In the genomic region with DNA sequence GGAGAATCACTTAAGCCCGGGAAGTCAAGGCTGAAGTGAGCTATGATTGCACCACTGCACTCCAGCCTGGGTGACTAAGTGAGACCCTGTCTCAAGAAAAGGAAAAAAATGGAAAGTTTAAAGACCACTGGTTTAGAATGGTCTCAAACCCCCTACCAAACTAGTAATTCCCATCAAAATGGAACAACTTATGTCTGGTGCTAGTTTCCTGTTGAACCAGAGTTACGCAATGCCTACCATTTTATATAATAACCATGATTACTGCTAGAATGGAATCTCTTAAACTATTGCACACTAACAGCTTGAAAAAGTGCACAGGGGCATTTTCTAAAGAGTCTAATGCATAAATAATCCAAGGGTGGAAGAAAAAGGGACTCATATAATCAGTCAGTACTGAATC, we compare ENCODE assay signal across 17 cellular contexts.
"Had no signal": no experiment of that assay in that cellular context is flagged by ENCODE, and none has a peak within 500 bp of the region (broad histone marks: within the 10 kb centered on the region; RNA-seq: fewer than 3 reads in every experiment).

No MANE protein-coding gene starts in this region.

- H3K4me1 ChIP-seq: colonic mucosa had no signal

- H3K27ac Mint-ChIP-seq: activated CD4-positive, alpha-beta memory T cell treated with anti-CD3 and anti-CD28 coated beads, Interleukin-2, amount 10 ng/mL, durations not matched to agents 7 days and 5 days; activated CD4-positive, alpha-beta T cell treated with anti-CD3 and anti-CD28 coated beads for 36 hours; activated naive CD4-positive, alpha-beta T cell treated with anti-CD3 and anti-CD28 coated beads, Interleukin-2, amount 10 ng/mL, durations not matched to agents 7 days and 5 days; activated T-cell treated with anti-CD3 and anti-CD28 coated beads, Interleukin-2, amount 50 U/mL, for 24 hours; neural progenitor cell; stimulated activated naive B cell treated with anti-CD40 and anti-IgM and Interleukin-4, amounts not matched to agents 10 μg/mL and 1 μg/mL and 100 μg/mL, for 72 hours had no signal

- DNase-seq: activated CD4-positive, alpha-beta memory T cell treated with anti-CD3 and anti-CD28 coated beads, Interleukin-2, amount 10 ng/mL, durations not matched to agents 7 days and 5 days; activated CD4-positive, alpha-beta T cell treated with anti-CD3 and anti-CD28 coated beads for 36 hours; activated naive CD4-positive, alpha-beta T cell treated with anti-CD3 and anti-CD28 coated beads, Interleukin-2, amount 10 ng/mL, durations not matched to agents 7 days and 5 days; activated T-cell treated with anti-CD3 and anti-CD28 coated beads, Interleukin-2, amount 50 U/mL, for 24 hours; adrenal gland; caudate nucleus; colonic mucosa; esophagus squamous epithelium; islet precursor cell; midbrain; stimulated activated naive B cell treated with anti-CD40 and anti-IgM and Interleukin-4, amounts not matched to agents 10 μg/mL and 1 μg/mL and 100 μg/mL, for 72 hours; tibial artery; WERI-Rb-1 had no signal

- H2AFZ ChIP-seq: neural progenitor cell, parathyroid adenoma had no signal

- H3K27me3 ChIP-seq: adrenal gland, colonic mucosa, esophagus squamous epithelium, neural progenitor cell, tibial artery had no signal

- H3K36me3 Mint-ChIP-seq: stimulated activated naive B cell treated with anti-CD40 and anti-IgM and Interleukin-4, amounts not matched to agents 10 μg/mL and 1 μg/mL and 100 μg/mL, for 72 hours had no signal

- H3K27me3 Mint-ChIP-seq: activated CD4-positive, alpha-beta memory T cell treated with anti-CD3 and anti-CD28 coated beads, Interleukin-2, amount 10 ng/mL, durations not matched to agents 7 days and 5 days; activated CD4-positive, alpha-beta T cell treated with anti-CD3 and anti-CD28 coated beads for 36 hours; activated naive CD4-positive, alpha-beta T cell treated with anti-CD3 and anti-CD28 coated beads, Interleukin-2, amount 10 ng/mL, durations not matched to agents 7 days and 5 days; activated T-cell treated with anti-CD3 and anti-CD28 coated beads, Interleukin-2, amount 50 U/mL, for 24 hours; stimulated activated naive B cell treated with anti-CD40 and anti-IgM and Interleukin-4, amounts not matched to agents 10 μg/mL and 1 μg/mL and 100 μg/mL, for 72 hours had no signal

- FAIRE-seq: urothelium cell line had no signal

- ATAC-seq: activated CD4-positive, alpha-beta T cell treated with anti-CD3 and anti-CD28 coated beads for 36 hours; stimulated activated naive B cell treated with anti-CD40 and anti-IgM and Interleukin-4, amounts not matched to agents 10 μg/mL and 1 μg/mL and 100 μg/mL, for 72 hours had no signal

- H3K9ac ChIP-seq: neural progenitor cell, parathyroid adenoma had no signal

- H3K4me3 Mint-ChIP-seq: activated CD4-positive, alpha-beta memory T cell treated with anti-CD3 and anti-CD28 coated beads, Interleukin-2, amount 10 ng/mL, durations not matched to agents 7 days and 5 days; activated CD4-positive, alpha-beta T cell treated with anti-CD3 and anti-CD28 coated beads for 36 hours; activated naive CD4-positive, alpha-beta T cell treated with anti-CD3 and anti-CD28 coated beads, Interleukin-2, amount 10 ng/mL, durations not matched to agents 7 days and 5 days; activated T-cell treated with anti-CD3 and anti-CD28 coated beads, Interleukin-2, amount 50 U/mL, for 24 hours; neural progenitor cell; stimulated activated naive B cell treated with anti-CD40 and anti-IgM and Interleukin-4, amounts not matched to agents 10 μg/mL and 1 μg/mL and 100 μg/mL, for 72 hours had no signal

- H3K4me2 ChIP-seq: neural progenitor cell had no signal

- H3K4me1 Mint-ChIP-seq: activated CD4-positive, alpha-beta memory T cell treated with anti-CD3 and anti-CD28 coated beads, Interleukin-2, amount 10 ng/mL, durations not matched to agents 7 days and 5 days; activated CD4-positive, alpha-beta T cell treated with anti-CD3 and anti-CD28 coated beads for 36 hours; activated naive CD4-positive, alpha-beta T cell treated with anti-CD3 and anti-CD28 coated beads, Interleukin-2, amount 10 ng/mL, durations not matched to agents 7 days and 5 days; neural progenitor cell; stimulated activated naive B cell treated with anti-CD40 and anti-IgM and Interleukin-4, amounts not matched to agents 10 μg/mL and 1 μg/mL and 100 μg/mL, for 72 hours had no signal

- H3K27ac ChIP-seq: adrenal gland, colonic mucosa, esophagus squamous epithelium, neural progenitor cell, parathyroid adenoma, tibial artery, WERI-Rb-1 had no signal

- H3K4me3 ChIP-seq: adrenal gland, colonic mucosa, esophagus squamous epithelium, lung, neural progenitor cell, tibial artery had no signal

- H3K9me3 ChIP-seq: adrenal gland, colonic mucosa, esophagus squamous epithelium had no signal

- H3K36me3 ChIP-seq: adrenal gland, colonic mucosa, esophagus squamous epithelium, neural progenitor cell, tibial artery, WERI-Rb-1 had no signal

- H3K79me2 ChIP-seq: parathyroid adenoma had no signal

- H3K9me3 Mint-ChIP-seq: activated CD4-positive, alpha-beta memory T cell treated with anti-CD3 and anti-CD28 coated beads, Interleukin-2, amount 10 ng/mL, durations not matched to agents 7 days and 5 days had no signal
